Comparison of ENCODE assay signal across 1 cellular context in the genomic region with DNA sequence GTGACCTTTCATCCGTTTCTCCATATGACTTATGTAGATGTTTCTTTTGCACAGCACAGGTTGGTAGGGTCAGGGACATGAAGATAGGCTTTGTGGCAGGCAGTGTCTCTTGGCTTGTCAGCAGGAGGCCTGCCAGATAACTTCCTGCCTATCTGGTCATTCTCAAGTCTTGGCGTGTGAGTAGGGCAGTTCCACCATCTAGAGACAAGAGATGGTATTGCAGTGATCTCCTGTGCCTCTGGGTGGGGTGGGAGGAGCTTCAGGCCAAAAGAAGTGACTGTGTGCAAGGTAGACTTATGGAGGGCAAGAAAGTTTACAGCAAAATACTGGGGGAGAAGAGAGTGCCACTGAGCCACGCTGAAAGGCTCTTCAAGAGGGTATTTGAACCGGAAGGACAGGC.
TF ChIP-seq lines count a peak whose summit lies in the region.

No MANE protein-coding gene starts in this region.

TF ChIP-seq in WTC11, 78 proteins besides CTCF, POLR2A, EP300 and RAD21 (continued from another document):
- no peak for TF ChIP-seq JUN (CRISPR knock-in tag; IDR thresholded peaks at IDR 0.05)
- TF ChIP-seq MYBL2 (CRISPR knock-in tag; IDR thresholded peaks at IDR 0.05) = no peak
- TF ChIP-seq, protein P1, sequence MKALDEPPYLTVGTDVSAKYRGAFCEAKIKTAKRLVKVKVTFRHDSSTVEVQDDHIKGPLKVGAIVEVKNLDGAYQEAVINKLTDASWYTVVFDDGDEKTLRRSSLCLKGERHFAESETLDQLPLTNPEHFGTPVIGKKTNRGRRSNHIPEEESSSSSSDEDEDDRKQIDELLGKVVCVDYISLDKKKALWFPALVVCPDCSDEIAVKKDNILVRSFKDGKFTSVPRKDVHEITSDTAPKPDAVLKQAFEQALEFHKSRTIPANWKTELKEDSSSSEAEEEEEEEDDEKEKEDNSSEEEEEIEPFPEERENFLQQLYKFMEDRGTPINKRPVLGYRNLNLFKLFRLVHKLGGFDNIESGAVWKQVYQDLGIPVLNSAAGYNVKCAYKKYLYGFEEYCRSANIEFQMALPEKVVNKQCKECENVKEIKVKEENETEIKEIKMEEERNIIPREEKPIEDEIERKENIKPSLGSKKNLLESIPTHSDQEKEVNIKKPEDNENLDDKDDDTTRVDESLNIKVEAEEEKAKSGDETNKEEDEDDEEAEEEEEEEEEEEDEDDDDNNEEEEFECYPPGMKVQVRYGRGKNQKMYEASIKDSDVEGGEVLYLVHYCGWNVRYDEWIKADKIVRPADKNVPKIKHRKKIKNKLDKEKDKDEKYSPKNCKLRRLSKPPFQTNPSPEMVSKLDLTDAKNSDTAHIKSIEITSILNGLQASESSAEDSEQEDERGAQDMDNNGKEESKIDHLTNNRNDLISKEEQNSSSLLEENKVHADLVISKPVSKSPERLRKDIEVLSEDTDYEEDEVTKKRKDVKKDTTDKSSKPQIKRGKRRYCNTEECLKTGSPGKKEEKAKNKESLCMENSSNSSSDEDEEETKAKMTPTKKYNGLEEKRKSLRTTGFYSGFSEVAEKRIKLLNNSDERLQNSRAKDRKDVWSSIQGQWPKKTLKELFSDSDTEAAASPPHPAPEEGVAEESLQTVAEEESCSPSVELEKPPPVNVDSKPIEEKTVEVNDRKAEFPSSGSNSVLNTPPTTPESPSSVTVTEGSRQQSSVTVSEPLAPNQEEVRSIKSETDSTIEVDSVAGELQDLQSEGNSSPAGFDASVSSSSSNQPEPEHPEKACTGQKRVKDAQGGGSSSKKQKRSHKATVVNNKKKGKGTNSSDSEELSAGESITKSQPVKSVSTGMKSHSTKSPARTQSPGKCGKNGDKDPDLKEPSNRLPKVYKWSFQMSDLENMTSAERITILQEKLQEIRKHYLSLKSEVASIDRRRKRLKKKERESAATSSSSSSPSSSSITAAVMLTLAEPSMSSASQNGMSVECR (CRISPR knock-in tag; IDR thresholded peaks at IDR 0.05; ENCODE audit: borderline replicate concordance) = no peak
- TF ChIP-seq SMAD4 (CRISPR knock-in tag; IDR thresholded peaks at IDR 0.05) = no peak
- TF ChIP-seq ZNF232 (CRISPR knock-in tag; IDR thresholded peaks at IDR 0.05) = no peak
- no peak for TF ChIP-seq ELF4 (CRISPR knock-in tag; IDR thresholded peaks at IDR 0.05; ENCODE audit: low read depth)
- TF ChIP-seq GRHL2 (CRISPR knock-in tag; IDR thresholded peaks at IDR 0.05; ENCODE audit: insufficient replicate concordance, severe bottlenecking) = no peak
- no peak for TF ChIP-seq MXD4 (CRISPR knock-in tag; IDR thresholded peaks at IDR 0.05; ENCODE audit: borderline replicate concordance)
